Comparison of ENCODE assay signal across 13 cellular contexts in genomic region chr6:44235269-44235668, GRCh38. TPM values are rescaled to one million over a fixed set of nuclear protein-coding genes. Genes with fewer than 3 reads are reported as not detected.
DNase-seq lines count a peak whose midpoint lies in the region; ATAC-seq, FAIRE-seq and TF ChIP-seq lines count a peak whose summit lies in the region.
"Had no signal": no experiment of that assay in that cellular context is flagged by ENCODE, and none has a peak within 500 bp of the region (broad histone marks: within the 10 kb centered on the region; RNA-seq: fewer than 3 reads in every experiment).

No MANE protein-coding gene starts in this region.

- H3K9ac ChIP-seq in liver (ENCODE audit: low read depth in 1 of 2, low read length in 2 of 2) (peak overlapping the region; percentile 34 to 60), HepG2 (ENCODE audit: insufficient read depth, low read depth, low read length) (no peak overlapping the region), trophoblast cell (ENCODE audit: low read length) (no peak overlapping the region), kidney (ENCODE audit: low read length in 2 of 2) (peak overlapping the region in 1 of 2 donors; percentile 38)

- H2AFZ ChIP-seq in HepG2 (ENCODE audit: low read length) (no peak overlapping the region), trophoblast cell (ENCODE audit: insufficient read depth, low read length, poor library complexity) (no peak overlapping the region)

- H3K4me2 ChIP-seq in HepG2 (ENCODE audit: low read depth, low read length) (no peak overlapping the region), trophoblast cell (ENCODE audit: low read length) (no peak overlapping the region)

- POLR2A ChIA-PET in HepG2 (lab: Yijun Ruan, JAX) = interaction anchor here (1.4 to 3.7 kb wide), 5 partner anchors 11 to 140 kb away, joined by 4 to 48 read pairs (median 14); partner anchors contain the start of genes HSP90AB1, SLC29A1 and SLC35B2

- H3K4me3 ChIP-seq in liver (ENCODE audit: low read depth in 1 of 3, low read length in 3 of 3) (no peak overlapping the region), HepG2 (replicated peaks in 1 of 3; ENCODE audit: insufficient read depth in 1 of 3, low read depth in 2 of 3, low read length in 3 of 3) (no peak overlapping the region), trophoblast cell (ENCODE audit: low read depth, low read length) (no peak overlapping the region), kidney (ENCODE audit: low read length in 2 of 2) (no peak overlapping the region)

- H3K4ac ChIP-seq in trophoblast cell (ENCODE audit: low read depth, low read length) = no peak overlapping the region

- H3K9me3 ChIP-seq in liver (ENCODE audit: control insufficient read depth in 4 of 4, low read length in 3 of 4) = no peaks in the 10 kb centered on the region
- no peaks in the 10 kb centered on the region for H3K9me3 ChIP-seq in HepG2 (ENCODE audit: low read length)
- peaks cover 6% of the 10 kb centered on the region for H3K9me3 ChIP-seq in trophoblast cell (ENCODE audit: insufficient read depth, low read depth, low read length)
- no peaks in the 10 kb centered on the region for H3K9me3 ChIP-seq in kidney (ENCODE audit: control insufficient read depth in 1 of 2, low read length in 2 of 2)

- H2AK5ac ChIP-seq in trophoblast cell (ENCODE audit: low read length) = no peak overlapping the region

- no peak overlapping the region for H2BK120ac ChIP-seq in trophoblast cell (ENCODE audit: insufficient read depth, low read length, poor library complexity)

- no peak for FAIRE-seq in HepG2 (lab: Jason Lieb, UNC)
- FAIRE-seq in kidney (lab: Jason Lieb, UNC) = no peak
- FAIRE-seq: GM18507, islet of Langerhans had no signal

- peaks cover 23% of the 10 kb centered on the region for H3K79me1 ChIP-seq in trophoblast cell (ENCODE audit: low read length)

- H3K36me3 ChIP-seq in liver (ENCODE audit: control insufficient read depth in 4 of 4, insufficient read depth in 3 of 4, low read depth in 1 of 4, low read length in 3 of 4) = peaks cover 0 to 4% (median 2%) of the 10 kb centered on the region in 4 donors
- H3K36me3 ChIP-seq in HepG2 (replicated peaks in 1 of 2; ENCODE audit: control insufficient read depth in 1 of 2, insufficient read depth in 2 of 2, low read length in 2 of 2) = peaks cover 5 to 15% of the 10 kb centered on the region in 2 experiments
- peaks cover 24 to 36% of the 10 kb centered on the region in 2 experiments for H3K36me3 ChIP-seq in trophoblast cell (ENCODE audit: control insufficient read depth in 1 of 2, insufficient read depth in 2 of 2, low read length in 2 of 2)
- peaks cover 0 to 5% of the 10 kb centered on the region in 2 donors for H3K36me3 ChIP-seq in kidney (ENCODE audit: control insufficient read depth in 1 of 2, insufficient read depth in 2 of 2, low read length in 2 of 2)

- intact Hi-C loops in HepG2 (cut with micrococcal nuclease; ENCODE audit: unreplicated experiment) (loop anchor here (2.0 to 5.0 kb wide), 2 partner anchors 123 to 138 kb away; no protein-coding TSS in a partner anchor), kidney (cut with DNase I) (no loop called here)

- TF ChIP-seq CTCF in liver (IDR thresholded peaks at IDR 0.05; ENCODE audit: low read depth, low read length, missing input control) = no peak
- TF ChIP-seq CTCF in HepG2 (CRISPR knock-in tag; IDR thresholded peaks at IDR 0.05) = no peak
- TF ChIP-seq CTCF in kidney (IDR thresholded peaks at IDR 0.05; ENCODE audit: borderline replicate concordance, extremely low read depth, insufficient read depth) = no peak

- no peaks in the 10 kb centered on the region for H4K20me1 ChIP-seq in HepG2 (ENCODE audit: insufficient read depth, low read length)

- CTCF ChIA-PET in HepG2 (lab: Yijun Ruan, JAX; ENCODE audit: low intra/inter-chr PET ratio, low total read pairs) = interaction anchor here (1.1 to 5.3 kb wide), 5 partner anchors 13 to 139 kb away, joined by 4 to 38 read pairs (median 18); partner anchors contain the start of gene SLC29A1

- ATAC-seq in HepG2 = no peak
- ATAC-seq in HG03097 (IDR thresholded peaks at IDR 0.05; ENCODE audit: low FRiP score, unreplicated experiment) = no peak

- in situ Hi-C loops in HepG2 (cut with HindIII; ENCODE audit: extremely low pct_ligation_motif_present, low pct_unique_long_range_greater_than_20kb) = loop anchor here (5.0 kb wide), 1 partner anchor 133 kb away; no protein-coding TSS in a partner anchor

- TF ChIP-seq EP300 in HepG2 (IDR thresholded peaks at IDR 0.05; ENCODE audit: low read depth in 2 of 2, low read length in 2 of 2) (no peak), HepG2 (CRISPR knock-in tag; IDR thresholded peaks at IDR 0.05; ENCODE audit: borderline replicate concordance) (no peak)

- no TSS peak for BruUV-seq in HepG2 (replicated peaks; lab: Mats Ljungman, UMichigan)

- H3K27ac ChIP-seq in liver (ENCODE audit: low read depth in 1 of 2, low read length in 2 of 2) (peak overlapping the region; percentile 97 to 99), HepG2 (ENCODE audit: extremely low read length, insufficient read depth, low read length) (no peak overlapping the region), trophoblast cell (ENCODE audit: low read depth, low read length) (no peak overlapping the region), kidney (ENCODE audit: low read depth in 2 of 2, low read length in 2 of 2) (peak overlapping the region in 1 of 2 donors; percentile 26)

- H3K14ac ChIP-seq in trophoblast cell (ENCODE audit: low read length) = no peak overlapping the region

- DNase-seq in HepG2 (ENCODE audit: low spot score) = no peak
- DNase-seq in erythroblast (lab: John Stamatoyannopoulos, UW) = no peak
- no peak for DNase-seq in trophoblast cell
- DNase-seq in kidney = no peak
- no peak for DNase-seq in inferior parietal cortex (ENCODE audit: extremely low spot score)
- no peak for DNase-seq in NCI-H2171 treated with DMSO at 0.1 percent for 48 hours (lab: John Stamatoyannopoulos, UW)
- DNase-seq: stimulated activated CD4-positive, alpha-beta T cell treated with anti-CD3 and anti-CD28 coated beads, Interleukin-4, amount 100 ng/mL, for 24 hours had no signal

- no peak overlapping the region for H4K12ac ChIP-seq in trophoblast cell (ENCODE audit: low read depth, low read length)

- no peak overlapping the region for H3K23ac ChIP-seq in trophoblast cell (ENCODE audit: low read length)

- no peak overlapping the region for H4K8ac ChIP-seq in trophoblast cell (ENCODE audit: low read depth, low read length)

- peaks cover 16 to 58% (median 47%) of the 10 kb centered on the region in 4 donors for H3K4me1 ChIP-seq in liver (ENCODE audit: control insufficient read depth in 4 of 4, insufficient read depth in 4 of 4, low read length in 3 of 4)
- peaks cover 52% of the 10 kb centered on the region for H3K4me1 ChIP-seq in HepG2 (ENCODE audit: insufficient read depth, low read length)
- H3K4me1 ChIP-seq in trophoblast cell (ENCODE audit: control insufficient read depth in 1 of 2, insufficient read depth in 2 of 2, low read length in 2 of 2) = peaks cover 20 to 33% of the 10 kb centered on the region in 2 experiments
- H3K4me1 ChIP-seq in kidney (ENCODE audit: control insufficient read depth in 1 of 2, insufficient read depth in 1 of 2, low read depth in 1 of 2, low read length in 2 of 2) = peaks cover 27 to 28% of the 10 kb centered on the region in 2 donors

- 49% methylated on average over 6 of the region's 6 CpGs for WGBS in liver
- WGBS in HepG2 (ENCODE audit: low lambda C conversion rate) = 96% methylated on average over 6 of the region's 6 CpGs
- WGBS in trophoblast cell (ENCODE audit: extremely low coverage, insufficient coverage, insufficient read length) = no CpG with 5 or more reads among the region's 6 CpGs

- H2BK12ac ChIP-seq in trophoblast cell (ENCODE audit: low read length) = peak overlapping the region; percentile 2

- no peak overlapping the region for H3K18ac ChIP-seq in trophoblast cell (ENCODE audit: low read length)

- no peak overlapping the region for H4K91ac ChIP-seq in trophoblast cell (ENCODE audit: low read depth, low read length)

- no peak for TF ChIP-seq RAD21 in liver (IDR thresholded peaks at IDR 0.05)
- no peak for TF ChIP-seq RAD21 in HepG2 (CRISPR knock-in tag; IDR thresholded peaks at IDR 0.05)

- H3K27me3 ChIP-seq in liver (ENCODE audit: control insufficient read depth in 4 of 4, insufficient read depth in 4 of 4, low read length in 3 of 4) = no peaks in the 10 kb centered on the region
- H3K27me3 ChIP-seq in HepG2 (ENCODE audit: control insufficient read depth in 1 of 2, insufficient read depth in 2 of 2, low read length in 2 of 2) = no peaks in the 10 kb centered on the region
- H3K27me3 ChIP-seq in trophoblast cell (ENCODE audit: insufficient read depth, low read length) = no peaks in the 10 kb centered on the region

- no peaks in the 10 kb centered on the region for H3K79me2 ChIP-seq in HepG2 (ENCODE audit: insufficient read depth, low read length)
- H3K79me2 ChIP-seq in trophoblast cell (ENCODE audit: control insufficient read depth, insufficient read depth, low read length, poor library complexity) = peaks cover 2% of the 10 kb centered on the region

- no peak for TF ChIP-seq POLR2A in HepG2 (IDR thresholded peaks at IDR 0.05; ENCODE audit: insufficient read depth in 1 of 2, low read depth in 2 of 2, low read length in 2 of 2)
- peak; percentile 20 for TF ChIP-seq POLR2A in erythroblast (IDR thresholded peaks at IDR 0.05; ENCODE audit: low read length)

- no peak overlapping the region for H2BK5ac ChIP-seq in trophoblast cell (ENCODE audit: low read depth, low read length, poor library complexity)

RNA-seq across cellular contexts. Expression of gene HSP90AB1, which starts 11.6 kb away (rescaled TPM):
- total RNA-seq in liver (100 to 1,000 TPM; 170 to 281 TPM), HepG2 (2016; rRNA removed; fragmentation: Illumina TruSeq; extraction: Trizol) (1,472 and 2,212 TPM in 2 replicates), kidney (551 TPM)
- polyA plus RNA-seq in liver (100 to 1,000 TPM; 129 to 235 TPM), HepG2 (2011; rRNA removed) (1,076 and 1,325 TPM in 2 replicates), kidney (ENCODE audit: insufficient read depth, low read depth, low replicate concordance) (499 TPM)
- 123 and 155 TPM in 2 replicates for total RNA-seq in HepG2 (2016; cell fraction: cytosol; rRNA removed; fragmentation: Illumina TruSeq; extraction: Trizol; ENCODE audit: low read depth)
- total RNA-seq in HepG2 (2016; cell fraction: insoluble cytoplasmic fraction; rRNA removed; fragmentation: Illumina TruSeq; extraction: Trizol) = 1,508 and 1,964 TPM in 2 replicates
- total RNA-seq in HepG2 (2016; cell fraction: membrane; rRNA removed; fragmentation: Illumina TruSeq; extraction: Trizol) = 383 and 490 TPM in 2 replicates
- 1,014 and 1,081 TPM in 2 replicates for total RNA-seq in HepG2 (2016; cell fraction: nucleus; rRNA removed; fragmentation: Illumina TruSeq; extraction: Trizol)
- 1,072 and 1,224 TPM in 2 replicates for polyA plus RNA-seq in HepG2 (2011; cell fraction: cytosol; rRNA removed)
- 279 and 406 TPM in 2 replicates for polyA plus RNA-seq in HepG2 (2011; cell fraction: nucleus; rRNA removed)
- 1,683 and 1,883 TPM in 2 replicates for polyA plus RNA-seq in HepG2 (2012)
- polyA plus RNA-seq in HepG2 (2016; cell fraction: cytosol; fragmentation: Illumina TruSeq; extraction: Trizol; ENCODE audit: low read depth) = 155 and 188 TPM in 2 replicates
- polyA plus RNA-seq in HepG2 (2016; cell fraction: insoluble cytoplasmic fraction; fragmentation: Illumina TruSeq; extraction: Trizol; ENCODE audit: low read depth) = 2,023 and 2,380 TPM in 2 replicates
- 336 and 456 TPM in 2 replicates for polyA plus RNA-seq in HepG2 (2016; cell fraction: membrane; fragmentation: Illumina TruSeq; extraction: Trizol; ENCODE audit: low read depth)
- 1,245 and 1,272 TPM in 2 replicates for polyA plus RNA-seq in HepG2 (2016; cell fraction: nucleus; fragmentation: Illumina TruSeq; extraction: Trizol; ENCODE audit: insufficient read depth, low read depth)
- 1,001 and 1,123 TPM in 2 replicates for polyA minus RNA-seq in HepG2 (2011; rRNA and poly(A)+ RNA removed; ENCODE audit: low replicate concordance)
- 1,091 and 1,101 TPM in 2 replicates for polyA minus RNA-seq in HepG2 (2011; cell fraction: cytosol; rRNA and poly(A)+ RNA removed)
- 271 and 440 TPM in 2 replicates for polyA minus RNA-seq in HepG2 (2011; cell fraction: nucleus; rRNA and poly(A)+ RNA removed)
- polyA plus RNA-seq in trophoblast cell (2013) = 916 and 940 TPM in 2 replicates

RNA-seq across cellular contexts. Expression of gene SLC29A1, which starts 11.9 kb away (rescaled TPM):
- total RNA-seq in liver = 10 to 100 TPM; 15.8 to 67.2 TPM
- 10 to 100 TPM; 15.1 to 17.5 TPM for polyA plus RNA-seq in liver
- 23.1 and 43.2 TPM in 2 replicates for total RNA-seq in HepG2 (2016; rRNA removed; fragmentation: Illumina TruSeq; extraction: Trizol)
- 19.7 and 24.6 TPM in 2 replicates for total RNA-seq in HepG2 (2016; cell fraction: cytosol; rRNA removed; fragmentation: Illumina TruSeq; extraction: Trizol; ENCODE audit: low read depth)
- 22.9 and 41.9 TPM in 2 replicates for total RNA-seq in HepG2 (2016; cell fraction: insoluble cytoplasmic fraction; rRNA removed; fragmentation: Illumina TruSeq; extraction: Trizol)
- 37.5 and 40.9 TPM in 2 replicates for total RNA-seq in HepG2 (2016; cell fraction: membrane; rRNA removed; fragmentation: Illumina TruSeq; extraction: Trizol)
- total RNA-seq in HepG2 (2016; cell fraction: nucleus; rRNA removed; fragmentation: Illumina TruSeq; extraction: Trizol) = 42.6 and 53.1 TPM in 2 replicates
- 95.5 and 106 TPM in 2 replicates for polyA plus RNA-seq in HepG2 (2011; rRNA removed)
- polyA plus RNA-seq in HepG2 (2011; cell fraction: cytosol; rRNA removed) = 92.8 and 113 TPM in 2 replicates
- 132 and 138 TPM in 2 replicates for polyA plus RNA-seq in HepG2 (2011; cell fraction: nucleus; rRNA removed)
- polyA plus RNA-seq in HepG2 (2012) = 38.8 and 43.9 TPM in 2 replicates
- polyA plus RNA-seq in HepG2 (2016; cell fraction: cytosol; fragmentation: Illumina TruSeq; extraction: Trizol; ENCODE audit: low read depth) = 32.1 and 36.6 TPM in 2 replicates
- 35.2 and 35.6 TPM in 2 replicates for polyA plus RNA-seq in HepG2 (2016; cell fraction: insoluble cytoplasmic fraction; fragmentation: Illumina TruSeq; extraction: Trizol; ENCODE audit: low read depth)
- 48.6 and 49.6 TPM in 2 replicates for polyA plus RNA-seq in HepG2 (2016; cell fraction: membrane; fragmentation: Illumina TruSeq; extraction: Trizol; ENCODE audit: low read depth)
- polyA plus RNA-seq in HepG2 (2016; cell fraction: nucleus; fragmentation: Illumina TruSeq; extraction: Trizol; ENCODE audit: insufficient read depth, low read depth) = 82.7 and 90.9 TPM in 2 replicates
- polyA minus RNA-seq in HepG2 (2011; rRNA and poly(A)+ RNA removed; ENCODE audit: low replicate concordance) = 236 and 248 TPM in 2 replicates
- polyA minus RNA-seq in HepG2 (2011; cell fraction: cytosol; rRNA and poly(A)+ RNA removed) = 35.4 and 40.0 TPM in 2 replicates
- 37.0 and 39.3 TPM in 2 replicates for polyA minus RNA-seq in HepG2 (2011; cell fraction: nucleus; rRNA and poly(A)+ RNA removed)
- polyA plus RNA-seq in trophoblast cell (2013) = 99.2 and 101 TPM in 2 replicates
- 74.6 TPM for total RNA-seq in kidney
- 50.1 TPM for polyA plus RNA-seq in kidney (ENCODE audit: insufficient read depth, low read depth, low replicate concordance)

RNA-seq across cellular contexts. Expression of gene MYMX, which starts 18.5 kb away (rescaled TPM):
- not detected for total RNA-seq in liver
- polyA plus RNA-seq in liver = under 1 TPM in 1 of 2 donors, not detected in 1; 0.14 TPM
- total RNA-seq in HepG2 (2016; rRNA removed; fragmentation: Illumina TruSeq; extraction: Trizol) = not detected in 2 replicates
- total RNA-seq in HepG2 (2016; cell fraction: cytosol; rRNA removed; fragmentation: Illumina TruSeq; extraction: Trizol; ENCODE audit: low read depth) = not detected in 2 replicates
- not detected in 2 replicates for total RNA-seq in HepG2 (2016; cell fraction: insoluble cytoplasmic fraction; rRNA removed; fragmentation: Illumina TruSeq; extraction: Trizol)
- not detected in 2 replicates for total RNA-seq in HepG2 (2016; cell fraction: membrane; rRNA removed; fragmentation: Illumina TruSeq; extraction: Trizol)
- total RNA-seq in HepG2 (2016; cell fraction: nucleus; rRNA removed; fragmentation: Illumina TruSeq; extraction: Trizol) = not detected in 2 replicates
- polyA plus RNA-seq in HepG2 (2011; rRNA removed) = 0.14 TPM in 1 of 2 replicates, not detected in the other
- 0.09 TPM in 1 of 2 replicates, not detected in the other for polyA plus RNA-seq in HepG2 (2011; cell fraction: cytosol; rRNA removed)
- polyA plus RNA-seq in HepG2 (2011; cell fraction: nucleus; rRNA removed) = 0.24 TPM in 1 of 2 replicates, not detected in the other
- polyA plus RNA-seq in HepG2 (2012) = not detected in 2 replicates
- polyA plus RNA-seq in HepG2 (2016; cell fraction: cytosol; fragmentation: Illumina TruSeq; extraction: Trizol; ENCODE audit: low read depth) = not detected in 2 replicates
- not detected in 2 replicates for polyA plus RNA-seq in HepG2 (2016; cell fraction: insoluble cytoplasmic fraction; fragmentation: Illumina TruSeq; extraction: Trizol; ENCODE audit: low read depth)
- polyA plus RNA-seq in HepG2 (2016; cell fraction: membrane; fragmentation: Illumina TruSeq; extraction: Trizol; ENCODE audit: low read depth) = not detected in 2 replicates
- not detected in 2 replicates for polyA plus RNA-seq in HepG2 (2016; cell fraction: nucleus; fragmentation: Illumina TruSeq; extraction: Trizol; ENCODE audit: insufficient read depth, low read depth)
- not detected in 2 replicates for polyA minus RNA-seq in HepG2 (2011; rRNA and poly(A)+ RNA removed; ENCODE audit: low replicate concordance)
- not detected in 2 replicates for polyA minus RNA-seq in HepG2 (2011; cell fraction: cytosol; rRNA and poly(A)+ RNA removed)
- not detected in 2 replicates for polyA minus RNA-seq in HepG2 (2011; cell fraction: nucleus; rRNA and poly(A)+ RNA removed)
- 0.37 and 0.41 TPM in 2 replicates for polyA plus RNA-seq in trophoblast cell (2013)
- total RNA-seq in kidney = 1.1 TPM
- polyA plus RNA-seq in kidney (ENCODE audit: insufficient read depth, low read depth, low replicate concordance) = 2.2 TPM
- total RNA-seq: fibroblast of lung, M059J had no signal
- polyA plus RNA-seq: fibroblast of lung had no signal

RNA-seq across cellular contexts. Expression of gene SLC35B2, which starts 22.1 kb away (rescaled TPM):
- 10 to 100 TPM; 19.8 to 22.4 TPM for total RNA-seq in liver
- polyA plus RNA-seq in liver = 10 to 100 TPM; 18.9 to 27.0 TPM
- total RNA-seq in HepG2 (2016; rRNA removed; fragmentation: Illumina TruSeq; extraction: Trizol) = 34.9 and 61.1 TPM in 2 replicates
- 21.2 and 24.1 TPM in 2 replicates for total RNA-seq in HepG2 (2016; cell fraction: cytosol; rRNA removed; fragmentation: Illumina TruSeq; extraction: Trizol; ENCODE audit: low read depth)
- total RNA-seq in HepG2 (2016; cell fraction: insoluble cytoplasmic fraction; rRNA removed; fragmentation: Illumina TruSeq; extraction: Trizol) = 35.1 and 62.8 TPM in 2 replicates
- total RNA-seq in HepG2 (2016; cell fraction: membrane; rRNA removed; fragmentation: Illumina TruSeq; extraction: Trizol) = 44.9 and 53.8 TPM in 2 replicates
- total RNA-seq in HepG2 (2016; cell fraction: nucleus; rRNA removed; fragmentation: Illumina TruSeq; extraction: Trizol) = 56.1 and 63.9 TPM in 2 replicates
- polyA plus RNA-seq in HepG2 (2011; rRNA removed) = 148 and 168 TPM in 2 replicates
- polyA plus RNA-seq in HepG2 (2011; cell fraction: cytosol; rRNA removed) = 139 and 176 TPM in 2 replicates
- 99.4 and 112 TPM in 2 replicates for polyA plus RNA-seq in HepG2 (2011; cell fraction: nucleus; rRNA removed)
- polyA plus RNA-seq in HepG2 (2012) = 54.8 and 61.1 TPM in 2 replicates
- polyA plus RNA-seq in HepG2 (2016; cell fraction: cytosol; fragmentation: Illumina TruSeq; extraction: Trizol; ENCODE audit: low read depth) = 26.8 and 34.1 TPM in 2 replicates
- 41.4 and 43.9 TPM in 2 replicates for polyA plus RNA-seq in HepG2 (2016; cell fraction: insoluble cytoplasmic fraction; fragmentation: Illumina TruSeq; extraction: Trizol; ENCODE audit: low read depth)
- polyA plus RNA-seq in HepG2 (2016; cell fraction: membrane; fragmentation: Illumina TruSeq; extraction: Trizol; ENCODE audit: low read depth) = 45.2 and 53.5 TPM in 2 replicates
- polyA plus RNA-seq in HepG2 (2016; cell fraction: nucleus; fragmentation: Illumina TruSeq; extraction: Trizol; ENCODE audit: insufficient read depth, low read depth) = 95.9 and 97.5 TPM in 2 replicates
- 148 and 221 TPM in 2 replicates for polyA minus RNA-seq in HepG2 (2011; rRNA and poly(A)+ RNA removed; ENCODE audit: low replicate concordance)
- polyA minus RNA-seq in HepG2 (2011; cell fraction: cytosol; rRNA and poly(A)+ RNA removed) = 47.0 and 47.4 TPM in 2 replicates
- polyA minus RNA-seq in HepG2 (2011; cell fraction: nucleus; rRNA and poly(A)+ RNA removed) = 26.1 and 26.9 TPM in 2 replicates
- 48.9 and 52.5 TPM in 2 replicates for polyA plus RNA-seq in trophoblast cell (2013)
- total RNA-seq in kidney = 45.1 TPM
- 49.5 TPM for polyA plus RNA-seq in kidney (ENCODE audit: insufficient read depth, low read depth, low replicate concordance)

RNA-seq across cellular contexts. Expression of gene NFKBIE, which starts 30.1 kb away (rescaled TPM):
- total RNA-seq in liver = 1 to 10 TPM; 4.9 TPM
- 1 to 10 TPM; 3.7 to 4.6 TPM for polyA plus RNA-seq in liver
- total RNA-seq in HepG2 (2016; rRNA removed; fragmentation: Illumina TruSeq; extraction: Trizol) = 14.5 and 15.0 TPM in 2 replicates
- total RNA-seq in HepG2 (2016; cell fraction: cytosol; rRNA removed; fragmentation: Illumina TruSeq; extraction: Trizol; ENCODE audit: low read depth) = 5.3 and 5.4 TPM in 2 replicates
- 15.7 and 16.3 TPM in 2 replicates for total RNA-seq in HepG2 (2016; cell fraction: insoluble cytoplasmic fraction; rRNA removed; fragmentation: Illumina TruSeq; extraction: Trizol)
- 10.7 and 10.8 TPM in 2 replicates for total RNA-seq in HepG2 (2016; cell fraction: membrane; rRNA removed; fragmentation: Illumina TruSeq; extraction: Trizol)
- 8.5 and 11.8 TPM in 2 replicates for total RNA-seq in HepG2 (2016; cell fraction: nucleus; rRNA removed; fragmentation: Illumina TruSeq; extraction: Trizol)
- 6.7 and 8.5 TPM in 2 replicates for polyA plus RNA-seq in HepG2 (2011; rRNA removed)
- polyA plus RNA-seq in HepG2 (2011; cell fraction: cytosol; rRNA removed) = 7.7 and 9.3 TPM in 2 replicates
- polyA plus RNA-seq in HepG2 (2011; cell fraction: nucleus; rRNA removed) = 11.7 and 15.6 TPM in 2 replicates
- 7.1 TPM in 2 replicates for polyA plus RNA-seq in HepG2 (2012)
- polyA plus RNA-seq in HepG2 (2016; cell fraction: cytosol; fragmentation: Illumina TruSeq; extraction: Trizol; ENCODE audit: low read depth) = 3.3 and 4.0 TPM in 2 replicates
- polyA plus RNA-seq in HepG2 (2016; cell fraction: insoluble cytoplasmic fraction; fragmentation: Illumina TruSeq; extraction: Trizol; ENCODE audit: low read depth) = 14.6 and 14.8 TPM in 2 replicates
- polyA plus RNA-seq in HepG2 (2016; cell fraction: membrane; fragmentation: Illumina TruSeq; extraction: Trizol; ENCODE audit: low read depth) = 5.7 and 7.3 TPM in 2 replicates
- 14.2 and 16.3 TPM in 2 replicates for polyA plus RNA-seq in HepG2 (2016; cell fraction: nucleus; fragmentation: Illumina TruSeq; extraction: Trizol; ENCODE audit: insufficient read depth, low read depth)
- polyA minus RNA-seq in HepG2 (2011; rRNA and poly(A)+ RNA removed; ENCODE audit: low replicate concordance) = 3.3 and 10.9 TPM in 2 replicates
- 4.6 and 6.2 TPM in 2 replicates for polyA minus RNA-seq in HepG2 (2011; cell fraction: cytosol; rRNA and poly(A)+ RNA removed)
- polyA minus RNA-seq in HepG2 (2011; cell fraction: nucleus; rRNA and poly(A)+ RNA removed) = 4.5 and 8.3 TPM in 2 replicates
- polyA plus RNA-seq in trophoblast cell (2013) = 8.6 and 10.1 TPM in 2 replicates
- 19.0 TPM for total RNA-seq in kidney
- 12.6 TPM for polyA plus RNA-seq in kidney (ENCODE audit: insufficient read depth, low read depth, low replicate concordance)

Comparison
In these comparisons a context has a peak if more than half of its experiments do, and no peak if none do; other contexts are left out.
1. H3K27ac ChIP-seq: peak in liver (2 of 2); none in HepG2 (single experiment) and trophoblast cell (single experiment).
2. H3K9ac ChIP-seq: peak in liver (2 of 2); none in HepG2 (single experiment) and trophoblast cell (single experiment).